8 cellular contexts compared by ENCODE assay signal in the genomic region with DNA sequence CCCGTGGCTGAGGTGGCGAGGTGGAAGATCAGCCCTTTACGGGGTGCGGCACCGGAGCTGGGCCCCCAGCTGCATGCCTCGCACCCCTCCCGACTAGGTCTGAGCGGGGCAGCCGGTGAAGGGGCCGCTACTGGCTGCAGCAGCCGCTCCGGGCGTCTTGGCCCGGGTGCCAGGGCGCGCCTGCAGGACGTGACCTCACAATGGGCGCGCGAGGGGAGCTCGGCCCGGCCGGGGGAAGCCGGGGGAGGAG. TPM values are rescaled to one million over a fixed set of nuclear protein-coding genes. Genes with fewer than 3 reads are reported as not detected.
DNase-seq lines count a peak whose midpoint lies in the region; ATAC-seq and TF ChIP-seq lines count a peak whose summit lies in the region.

No MANE protein-coding gene starts in this region.

- no peak overlapping the region for H2BK5ac ChIP-seq in H9 (ENCODE audit: insufficient read length, low read length)

- H3K27ac Mint-ChIP-seq in CD4-positive, alpha-beta T cell: peak overlapping the region; percentile 94
- peak overlapping the region; percentile 93 to 95 (median 95) for H3K27ac Mint-ChIP-seq in H9

- peak overlapping the region; percentile 62 for H3K9ac ChIP-seq in H9 (ENCODE audit: extremely low read depth, insufficient read length, low read length)

- no peak overlapping the region for H4K8ac ChIP-seq in H9 (replicated peaks; ENCODE audit: insufficient read length, low read depth, low read length)

- no peaks in the 10 kb centered on the region for H4K20me1 ChIP-seq in H9 (ENCODE audit: control insufficient read depth, insufficient read depth, insufficient read length)

- peaks cover 12% of the 10 kb centered on the region for H3K79me1 ChIP-seq in H9 (ENCODE audit: insufficient read depth, low read depth, low read length, poor library complexity, severe bottlenecking)

- peaks cover 56% of the 10 kb centered on the region for H3K36me3 Mint-ChIP-seq in CD4-positive, alpha-beta T cell (ENCODE audit: low read depth)
- peaks cover 19 to 29% (median 24%) of the 10 kb centered on the region in 3 experiments for H3K36me3 Mint-ChIP-seq in H9 (ENCODE audit: insufficient read depth in 1 of 3, low read depth in 3 of 3)

- H2AK5ac ChIP-seq in H9 (ENCODE audit: insufficient read length, low read length): no peak overlapping the region

- POLR2A ChIA-PET in CD4-positive, alpha-beta T cell (lab: Charles Lee): interaction anchor here (0.8 to 2.4 kb wide), 7 partner anchors 9 to 228 kb away, joined by 3 to 17 read pairs (median 6); partner anchors contain the start of genes EIF5, KLC1, TRMT61A and XRCC3

- H2BK120ac ChIP-seq in H9 (ENCODE audit: low read depth, low read length, poor library complexity, severe bottlenecking): no peak overlapping the region

- H3K4ac ChIP-seq in H9 (ENCODE audit: low read depth, low read length): no peak overlapping the region

- H3K14ac ChIP-seq in H9 (ENCODE audit: insufficient read depth, low read length): peak overlapping the region; percentile 7; the same call in 1 of the 2 replicates

- no peaks in the 10 kb centered on the region for H3K4me1 ChIP-seq in H9 (ENCODE audit: insufficient read depth, low read length)

- peak overlapping the region; percentile 85 for H3K27ac ChIP-seq in CD4-positive, alpha-beta T cell (ENCODE audit: low read depth, low read length)
- H3K27ac ChIP-seq in H9 (ENCODE audit: insufficient read length, low read depth, low read length): no peak overlapping the region

- peaks cover 13% of the 10 kb centered on the region for H3K23me2 ChIP-seq in H9 (ENCODE audit: insufficient read length, low read depth, low read length, poor library complexity, severe bottlenecking)

- no peak overlapping the region for H3T11ph ChIP-seq in H9 (ENCODE audit: low read length)

- H3K4me1 Mint-ChIP-seq in CD4-positive, alpha-beta T cell (ENCODE audit: low read depth): peaks cover 66% of the 10 kb centered on the region
- peaks cover 20 to 21% of the 10 kb centered on the region in 2 experiments for H3K4me1 Mint-ChIP-seq in H9

- no peak overlapping the region for H2BK12ac ChIP-seq in H9 (ENCODE audit: insufficient read length, low read depth, low read length)

- no peak overlapping the region for H2BK15ac ChIP-seq in H9 (ENCODE audit: low read depth, low read length)

- H3K79me2 ChIP-seq in H9 (ENCODE audit: insufficient read depth, low read length): peaks cover 26% of the 10 kb centered on the region; the same call in 1 of the 2 replicates

- H3K18ac ChIP-seq in H9 (ENCODE audit: insufficient read length, low read depth, low read length): peak overlapping the region; percentile 9

- CTCF ChIA-PET in CD4-positive, alpha-beta T cell (lab: Charles Lee): interaction anchor here (1.8 to 2.1 kb wide), 2 partner anchors 43 to 62 kb away, joined by 7 read pairs; no protein-coding TSS in a partner anchor

- peak overlapping the region; percentile 66 for H3K4me2 ChIP-seq in H9 (ENCODE audit: insufficient read depth, insufficient read length, low read length)

- peak in 2 of 10 experiments; percentile 10 to 18 for DNase-seq in CD4-positive, alpha-beta T cell
- DNase-seq in H9 (no peak), fibroblast of pulmonary artery (ENCODE audit: low read depth) (peak; percentile 56), pulmonary artery endothelial cell (ENCODE audit: low read depth, low spot score) (peak; percentile 19), medulla oblongata (ENCODE audit: extremely low spot score) (no peak), DMS79 treated with DMSO at 0.1 percent for 48 hours (lab: John Stamatoyannopoulos, UW) (no peak), ureter (ENCODE audit: low spot score) (no peak)

- no peak overlapping the region for H3K56ac ChIP-seq in H9 (ENCODE audit: insufficient read length, low read depth, low read length)

- H3K27me3 ChIP-seq in CD4-positive, alpha-beta T cell (ENCODE audit: control insufficient read depth, insufficient read depth, low read length): no peaks in the 10 kb centered on the region
- H3K27me3 ChIP-seq in H9 (ENCODE audit: insufficient read depth, low read length): no peaks in the 10 kb centered on the region

- H3K23ac ChIP-seq in H9 (ENCODE audit: insufficient read length, low read depth, low read length): no peak overlapping the region

- intact Hi-C loops in CD4-positive, alpha-beta T cell (cut with DNase I, micrococcal nuclease): loop anchor here (1.0 to 10.0 kb wide), 8 partner anchors 33 to 1197 kb away; partner anchors contain the start of genes TRMT61A (in 2 of the 2), CINP (in 1 of the 2), KLC1 (in 1 of the 2) and MARK3 (in 1 of the 2)

- H2AFZ ChIP-seq in H9 (ENCODE audit: low read length): no peak overlapping the region

- H3K4me3 ChIP-seq in fibroblast of pulmonary artery (replicated peaks; ENCODE audit: low read depth, low read length): peak overlapping the region; percentile 91

- no peaks in the 10 kb centered on the region for H3K9me3 Mint-ChIP-seq in CD4-positive, alpha-beta T cell
- no peaks in the 10 kb centered on the region for H3K9me3 Mint-ChIP-seq in H9

- ATAC-seq in CD4-positive, alpha-beta T cell (ENCODE audit: poor library complexity): peak; percentile 10
- no peak; the same call in 2 of the 3 replicates for ATAC-seq in SK-N-SH treated with all-trans-retinoic acid at 6 μM for 48 hours

- TF ChIP-seq CTCF in CD4-positive, alpha-beta T cell (IDR thresholded peaks at IDR 0.05): no peak
- TF ChIP-seq CTCF in H9 (conservative IDR thresholded peaks at IDR 0.05): no peak
- no peak for TF ChIP-seq CTCF in fibroblast of pulmonary artery (IDR thresholded peaks at IDR 0.05; ENCODE audit: low read length, missing control alignments)

- no peak overlapping the region for H2BK20ac ChIP-seq in H9 (ENCODE audit: low read depth, low read length, poor library complexity, severe bottlenecking)

- no CpG with 5 or more reads among the region's 24 CpGs for WGBS in H9 (ENCODE audit: extremely low coverage, insufficient read length, low lambda C conversion rate)

- H3K4me3 Mint-ChIP-seq in CD4-positive, alpha-beta T cell: peak overlapping the region; percentile 96
- peak overlapping the region; percentile 85 to 93 for H3K4me3 Mint-ChIP-seq in H9

- H3K9me3 ChIP-seq in CD4-positive, alpha-beta T cell (ENCODE audit: control insufficient read depth, low read length): no peaks in the 10 kb centered on the region
- H3K9me3 ChIP-seq in H9 (ENCODE audit: control insufficient read depth, low read depth, low read length): no peaks in the 10 kb centered on the region

- no peaks in the 10 kb centered on the region for H3K27me3 Mint-ChIP-seq in CD4-positive, alpha-beta T cell
- H3K27me3 Mint-ChIP-seq in H9 (ENCODE audit: low read depth): no peaks in the 10 kb centered on the region

- H4K91ac ChIP-seq in H9 (ENCODE audit: insufficient read length, low read depth, low read length): no peak overlapping the region

- no peak overlapping the region for H4K5ac ChIP-seq in H9 (ENCODE audit: insufficient read length, low read depth, low read length)

TF ChIP-seq in SK-N-SH treated with all-trans-retinoic acid at 6 μM for 48 hours, 23 proteins besides CTCF, POLR2A, EP300 and RAD21:
- TF ChIP-seq POU6F1 (CRISPR knock-in tag; IDR thresholded peaks at IDR 0.05; ENCODE audit: borderline replicate concordance, low read depth): no peak
- TF ChIP-seq ZFP3 (CRISPR knock-in tag; IDR thresholded peaks at IDR 0.05): 0 out of 2 replicates have a peak, but pooled peaks have one; percentile 10

RNA-seq across cellular contexts. Expression of gene BAG5, which starts 0.4 kb away (rescaled TPM):
- 10 to 100 TPM; 39.4 to 40.3 TPM for total RNA-seq in CD4-positive, alpha-beta T cell
- total RNA-seq in H9 (2021): 38.0 and 40.9 TPM in 2 replicates
- total RNA-seq in pulmonary artery endothelial cell: 33.8 and 38.4 TPM in 2 replicates
- total RNA-seq in ureter: 36.8 TPM

RNA-seq across cellular contexts. Expression of gene COA8, which starts 0.7 kb away (rescaled TPM):
- total RNA-seq in CD4-positive, alpha-beta T cell: 10 to 100 TPM in 1 of 2 experiments, 1 to 10 TPM in 1; 9.1 to 10.7 TPM
- total RNA-seq in H9 (2021) (43.2 and 45.5 TPM in 2 replicates), pulmonary artery endothelial cell (19.3 and 29.5 TPM in 2 replicates), ureter (37.3 TPM)

RNA-seq across cellular contexts. Expression of gene TRMT61A, which starts 33.1 kb away (rescaled TPM):
- total RNA-seq in CD4-positive, alpha-beta T cell: 1 to 10 TPM; 9.2 to 9.8 TPM
- total RNA-seq in H9 (2021): 21.9 and 22.2 TPM in 2 replicates
- total RNA-seq in pulmonary artery endothelial cell: 7.9 and 9.7 TPM in 2 replicates
- total RNA-seq in ureter: 22.4 TPM

RNA-seq across cellular contexts. Expression of gene CKB, which starts 39.4 kb away (rescaled TPM):
- 1 to 10 TPM; 5.8 to 6.6 TPM for total RNA-seq in CD4-positive, alpha-beta T cell
- total RNA-seq in H9 (2021) (517 and 546 TPM in 2 replicates), pulmonary artery endothelial cell (3.4 and 3.9 TPM in 2 replicates), ureter (310 TPM)

Comparison
In these comparisons a context has a peak if more than half of its experiments do, and no peak if none do; other contexts are left out.
1. DNase-seq: peak in fibroblast of pulmonary artery (single experiment) and pulmonary artery endothelial cell (single experiment); none in H9 (single experiment), medulla oblongata (single experiment), DMS79 treated with DMSO at 0.1 percent for 48 hours (single experiment) and ureter (single experiment).